Comparison of ENCODE assay signal across 16 cellular contexts in genomic region chr16:12215302-12216105, GRCh38.
DNase-seq lines count a peak whose midpoint lies in the region; ATAC-seq, FAIRE-seq and TF ChIP-seq lines count a peak whose summit lies in the region.
"Had no signal": no experiment of that assay in that cellular context is flagged by ENCODE, and none has a peak within 500 bp of the region (broad histone marks: within the 10 kb centered on the region; RNA-seq: fewer than 3 reads in every experiment).

No MANE protein-coding gene starts in this region.

- no peak overlapping the region for H3K27ac Mint-ChIP-seq in stimulated activated memory B cell treated with anti-CD40 and anti-IgM and Interleukin-4, amounts not matched to agents 10 μg/mL and 1 μg/mL and 100 μg/mL, for 72 hours
- H3K27ac Mint-ChIP-seq: IgD-negative memory B cell had no signal

- no peaks in the 10 kb centered on the region for H3K9me3 Mint-ChIP-seq in stimulated activated memory B cell treated with anti-CD40 and anti-IgM and Interleukin-4, amounts not matched to agents 10 μg/mL and 1 μg/mL and 100 μg/mL, for 72 hours

- H3K27me3 Mint-ChIP-seq in stimulated activated memory B cell treated with anti-CD40 and anti-IgM and Interleukin-4, amounts not matched to agents 10 μg/mL and 1 μg/mL and 100 μg/mL, for 72 hours = no peaks in the 10 kb centered on the region
- H3K27me3 Mint-ChIP-seq: IgD-negative memory B cell, naive B cell had no signal

- no peak overlapping the region for H4K5ac ChIP-seq in H1 (ENCODE audit: insufficient read length, low read depth, low read length)

- CTCF ChIA-PET in H1 (lab: Charles Lee; ENCODE audit: partially characterized antibody) = interaction anchor here (0.6 to 6.8 kb wide), 23 partner anchors 9 to 465 kb away, joined by 3 to 71 read pairs (median 4); no protein-coding TSS in a partner anchor

- 0 out of 4 replicates have a peak, but pooled peaks cover 0 to 2% of the 10 kb centered on the region in 2 experiments for H3K9me3 ChIP-seq in H1 (ENCODE audit: insufficient read depth in 2 of 2, low read depth in 1 of 2, low read length in 1 of 2)
- no peaks in the 10 kb centered on the region for H3K9me3 ChIP-seq in neuronal stem cell (replicated peaks in 1 of 2; ENCODE audit: control insufficient read depth in 2 of 2, insufficient read depth in 1 of 2, low read depth in 1 of 2, low read length in 2 of 2)

- 70% methylated on average over 7 of the region's 7 CpGs; no CpG with 5 or more reads in 1 of the 2 experiments for WGBS in H1 (ENCODE audit: extremely low coverage in 1 of 2, insufficient coverage in 1 of 2, insufficient read length in 1 of 2, insufficient replicate concordance in 2 of 2, low coverage in 1 of 2, low lambda C conversion rate in 2 of 2, missing lambda C conversion rate in 1 of 2), 2 experiments
- no CpG with 5 or more reads among the region's 7 CpGs for WGBS in neuronal stem cell (ENCODE audit: extremely low coverage in 2 of 2, insufficient read length in 2 of 2, insufficient replicate concordance in 1 of 2), 2 donors

- H2BK12ac ChIP-seq in H1 (ENCODE audit: low read depth, low read length) (no peak overlapping the region), neuronal stem cell (ENCODE audit: low read length) (no peak overlapping the region)

- no peak for TF ChIP-seq POLR2A in H1 (IDR thresholded peaks at IDR 0.05; ENCODE audit: control extremely low read depth in 1 of 2, low read depth in 2 of 2, low read length in 2 of 2)

- no peak for TF ChIP-seq EP300 in H1 (IDR thresholded peaks at IDR 0.05; ENCODE audit: borderline replicate concordance in 1 of 2, low read depth in 2 of 2, low read length in 2 of 2)

- TF ChIP-seq RAD21 in H1 (IDR thresholded peaks at IDR 0.05 in 1 of 2, conservative IDR thresholded peaks at IDR 0.05 in 1 of 2; ENCODE audit: low read depth in 2 of 2, low read length in 2 of 2) = peak; percentile 86 to 88

- H2AFZ ChIP-seq in H1 (ENCODE audit: low read length) = no peak overlapping the region
- no peak overlapping the region for H2AFZ ChIP-seq in neuronal stem cell (ENCODE audit: low read length)

- H3K27ac ChIP-seq in H1 (ENCODE audit: low read depth, low read length) (no peak overlapping the region), neuronal stem cell (replicated peaks; ENCODE audit: low read length) (no peak overlapping the region)

- H3K18ac ChIP-seq in H1 (ENCODE audit: extremely low read depth, low read length) (no peak overlapping the region), neuronal stem cell (ENCODE audit: low read length) (no peak overlapping the region)

- H2BK15ac ChIP-seq in H1 (ENCODE audit: low read length) = no peak overlapping the region
- no peak overlapping the region for H2BK15ac ChIP-seq in neuronal stem cell (ENCODE audit: low read length)

- no peak overlapping the region for H3K4me3 Mint-ChIP-seq in stimulated activated memory B cell treated with anti-CD40 and anti-IgM and Interleukin-4, amounts not matched to agents 10 μg/mL and 1 μg/mL and 100 μg/mL, for 72 hours
- H3K4me3 Mint-ChIP-seq: IgD-negative memory B cell, naive B cell had no signal

- H3K79me2 ChIP-seq in H1 (ENCODE audit: control insufficient read depth in 1 of 2, insufficient read depth in 2 of 2, low read length in 2 of 2) = no peaks in the 10 kb centered on the region

- no peak for ATAC-seq in HG03097 (IDR thresholded peaks at IDR 0.05; ENCODE audit: low FRiP score, unreplicated experiment)
- ATAC-seq in stimulated activated memory B cell treated with anti-CD40 and anti-IgM and Interleukin-4, amounts not matched to agents 10 μg/mL and 1 μg/mL and 100 μg/mL, for 72 hours = no peak

- POLR2A ChIA-PET in H1 (lab: Charles Lee; ENCODE audit: partially characterized antibody) = no interaction called here

- H3K23me2 ChIP-seq in H1 (ENCODE audit: low read depth, low read length) = no peaks in the 10 kb centered on the region

- H3K36me3 Mint-ChIP-seq in stimulated activated memory B cell treated with anti-CD40 and anti-IgM and Interleukin-4, amounts not matched to agents 10 μg/mL and 1 μg/mL and 100 μg/mL, for 72 hours = peaks cover 91% of the 10 kb centered on the region

- H3K4me1 ChIP-seq in H1 (replicated peaks in 1 of 4; ENCODE audit: control insufficient read depth in 3 of 4, insufficient read depth in 4 of 4, low read length in 3 of 4) (peaks cover 4 to 13% (median 9%) of the 10 kb centered on the region in 4 experiments; a peak in 6 of 7 replicates), neuronal stem cell (ENCODE audit: control insufficient read depth in 2 of 2, insufficient read depth in 1 of 2, low read depth in 1 of 2, low read length in 2 of 2) (peaks cover 6 to 19% of the 10 kb centered on the region in 2 donors)

- no peaks in the 10 kb centered on the region for H3K27me3 ChIP-seq in H1 (replicated peaks in 1 of 4; ENCODE audit: control insufficient read depth in 3 of 4, extremely low read depth in 1 of 4, insufficient read depth in 3 of 4, low read length in 3 of 4)
- peaks cover 0 to 3% (median 0%) of the 10 kb centered on the region in 3 experiments for H3K27me3 ChIP-seq in neuronal stem cell (ENCODE audit: control insufficient read depth in 3 of 3, insufficient read depth in 3 of 3, low read depth in 1 of 3, low read length in 3 of 3)
- H3K27me3 ChIP-seq: dorsolateral prefrontal cortex had no signal

- no peak overlapping the region for H3K9ac ChIP-seq in H1 (replicated peaks in 1 of 4; ENCODE audit: extremely low read depth in 1 of 4, low read depth in 3 of 4, low read length in 3 of 4)
- H3K9ac ChIP-seq in neuronal stem cell (ENCODE audit: low read depth, low read length, poor library complexity) = no peak overlapping the region

- H3K4me1 Mint-ChIP-seq in stimulated activated memory B cell treated with anti-CD40 and anti-IgM and Interleukin-4, amounts not matched to agents 10 μg/mL and 1 μg/mL and 100 μg/mL, for 72 hours = no peaks in the 10 kb centered on the region

- DNase-seq in DMS 273 (lab: John Stamatoyannopoulos, UW; ENCODE audit: unreplicated experiment) (peak; percentile 51), DMS 273 treated with DMSO at 0.1 percent for 48 hours (lab: John Stamatoyannopoulos, UW) (no peak), NAMALWA (ENCODE audit: low spot score) (peak; percentile 70), H1 (ENCODE audit: low read depth in 1 of 2, low spot score in 2 of 2) (peak; percentile 27 to 67), neuronal stem cell (ENCODE audit: low spot score) (peak; percentile 24), occipital lobe (lab: John Stamatoyannopoulos, UW) (no peak)
- DNase-seq: 8988T; activated CD4-positive, alpha-beta T cell treated with anti-CD3 and anti-CD28 coated beads, Interleukin-2, amount 50 U/mL, for 48 hours; activated naive CD4-positive, alpha-beta T cell treated with anti-CD3 and anti-CD28 coated beads, Interleukin-2, amount 50 U/mL, for 16 hours; dorsolateral prefrontal cortex; naive B cell; stimulated activated CD4-positive, alpha-beta T cell treated with anti-CD3 and anti-CD28 coated beads, Interleukin-12 subunit alpha, Interleukin-12 subunit beta, amount 100 ng/mL, for 4 hours; SW 1271 had no signal

- H2BK20ac ChIP-seq in H1 (ENCODE audit: low read length) = no peak overlapping the region

- H3K4ac ChIP-seq in H1 (replicated peaks; ENCODE audit: insufficient read length, low read depth, low read length) = no peak overlapping the region
- H3K4ac ChIP-seq in neuronal stem cell (ENCODE audit: low read length) = no peak overlapping the region

- peak overlapping the region; percentile 34 for H4K91ac ChIP-seq in H1 (replicated peaks; ENCODE audit: insufficient read length, low read length)
- no peak overlapping the region for H4K91ac ChIP-seq in neuronal stem cell (ENCODE audit: low read depth, low read length, poor library complexity)

- H3K4me3 ChIP-seq in H1 (ENCODE audit: extremely low read depth in 1 of 4, insufficient read depth in 2 of 4, low read depth in 3 of 4, low read length in 4 of 4) (no peak overlapping the region), neuronal stem cell (ENCODE audit: low read length in 2 of 2) (no peak overlapping the region)
- H3K4me3 ChIP-seq: dorsolateral prefrontal cortex had no signal

- no peak for FAIRE-seq in H1 (lab: Jason Lieb, UNC)

- H3K4me2 ChIP-seq in H1 (ENCODE audit: insufficient read depth in 1 of 2, low read depth in 2 of 2, low read length in 2 of 2) (no peak overlapping the region), neuronal stem cell (ENCODE audit: insufficient read depth, low read length, poor library complexity, severe bottlenecking) (no peak overlapping the region)

- H2AK5ac ChIP-seq in H1 (ENCODE audit: low read depth, low read length) (no peak overlapping the region), neuronal stem cell (ENCODE audit: low read depth, low read length) (no peak overlapping the region)

- H3K14ac ChIP-seq in H1 (ENCODE audit: insufficient read length) = no peak overlapping the region
- no peak overlapping the region for H3K14ac ChIP-seq in neuronal stem cell (ENCODE audit: low read length)

- H3K23ac ChIP-seq in H1 (ENCODE audit: insufficient read length) (no peak overlapping the region), neuronal stem cell (ENCODE audit: low read depth, low read length, poor library complexity) (no peak overlapping the region)

- no peak overlapping the region for H2BK120ac ChIP-seq in H1 (replicated peaks; ENCODE audit: low read depth, low read length)
- H2BK120ac ChIP-seq in neuronal stem cell (ENCODE audit: low read depth, low read length) = no peak overlapping the region

- no peaks in the 10 kb centered on the region for H4K20me1 ChIP-seq in H1 (replicated peaks in 1 of 2; ENCODE audit: control insufficient read depth in 1 of 2, insufficient read depth in 2 of 2, low read length in 2 of 2)

- H3K56ac ChIP-seq in H1 (replicated peaks; ENCODE audit: insufficient read length, low read depth, low read length) = no peak overlapping the region

- H3K79me1 ChIP-seq in H1 (ENCODE audit: low read depth, low read length) = no peaks in the 10 kb centered on the region
- H3K79me1 ChIP-seq in neuronal stem cell (ENCODE audit: low read depth, low read length) = no peaks in the 10 kb centered on the region

- peak; percentile 78 to 90 (median 87) for TF ChIP-seq CTCF in H1 (IDR thresholded peaks at IDR 0.05; ENCODE audit: control extremely low read depth in 1 of 3, insufficient read depth in 1 of 3, low read depth in 1 of 3, low read length in 3 of 3)

- no peaks in the 10 kb centered on the region for H3K36me3 ChIP-seq in H1 (ENCODE audit: control insufficient read depth in 2 of 4, insufficient read depth in 4 of 4, low read length in 3 of 4)
- no peaks in the 10 kb centered on the region for H3K36me3 ChIP-seq in neuronal stem cell (replicated peaks in 1 of 2; ENCODE audit: control insufficient read depth in 2 of 2, insufficient read depth in 2 of 2, low read length in 2 of 2)

- no peak overlapping the region for H4K8ac ChIP-seq in H1 (ENCODE audit: extremely low read depth, insufficient read depth, low read length)
- H4K8ac ChIP-seq in neuronal stem cell (ENCODE audit: low read depth, low read length) = no peak overlapping the region

- no peak overlapping the region for H2BK5ac ChIP-seq in H1 (ENCODE audit: low read depth, low read length)
- no peak overlapping the region for H2BK5ac ChIP-seq in neuronal stem cell (ENCODE audit: low read length)

TF ChIP-seq in H1, 55 proteins besides CTCF, POLR2A, EP300 and RAD21 (continues in another document):
- TF ChIP-seq KDM4A (IDR thresholded peaks at IDR 0.05; ENCODE audit: low read depth, low read length, severe bottlenecking) (no peak), HDAC6 (IDR thresholded peaks at IDR 0.05; ENCODE audit: low read depth, low read length) (no peak)

Comparison
In these comparisons a context has a peak if more than half of its experiments do, and no peak if none do; other contexts are left out.
1. DNase-seq: peak in DMS 273 (single experiment), NAMALWA (single experiment), H1 (2 of 2) and neuronal stem cell (single experiment); none in DMS 273 treated with DMSO at 0.1 percent for 48 hours (single experiment) and occipital lobe (single experiment).